In the genomic region with DNA sequence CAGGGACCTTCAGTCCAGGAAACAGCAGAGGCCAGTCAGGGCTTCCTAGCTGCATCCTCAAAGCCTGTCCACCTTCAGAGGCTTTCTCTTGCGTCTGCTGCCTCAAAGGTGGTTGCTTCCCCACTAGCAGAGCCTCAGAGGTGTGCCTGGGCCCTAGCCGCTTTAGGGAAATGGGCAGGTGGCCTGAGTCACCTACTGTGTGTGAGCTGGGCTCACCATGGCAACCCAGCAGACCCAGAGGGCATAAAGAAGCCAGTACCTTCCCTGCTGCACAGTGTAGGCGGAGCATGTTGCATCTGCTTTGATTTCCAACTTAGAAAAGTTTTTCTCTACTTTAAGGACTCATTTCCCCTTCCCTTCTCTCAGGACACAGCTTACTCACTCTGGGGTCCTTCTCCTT, we compare ENCODE assay signal across 11 cellular contexts. TPM values are rescaled to one million over a fixed set of nuclear protein-coding genes. Genes with fewer than 3 reads are reported as not detected.
DNase-seq lines count a peak whose midpoint lies in the region; ATAC-seq and TF ChIP-seq lines count a peak whose summit lies in the region.
"Had no signal": no experiment of that assay in that cellular context is flagged by ENCODE, and none has a peak within 500 bp of the region (broad histone marks: within the 10 kb centered on the region; RNA-seq: fewer than 3 reads in every experiment).

No MANE protein-coding gene starts in this region.

- peaks cover 62% of the 10 kb centered on the region for H3K4me1 Mint-ChIP-seq in activated CD4-positive, alpha-beta T cell treated with anti-CD3 and anti-CD28 coated beads for 36 hours

- TF ChIP-seq CTCF in heart left ventricle (IDR thresholded peaks at IDR 0.05): no peak
- TF ChIP-seq CTCF in foreskin keratinocyte (conservative IDR thresholded peaks at IDR 0.05): no peak

- H3K27ac Mint-ChIP-seq in activated CD4-positive, alpha-beta T cell treated with anti-CD3 and anti-CD28 coated beads for 36 hours: peak overlapping the region; percentile 78

- peak overlapping the region in 9 of 12 donors; percentile 0 to 72 (median 31) for H3K27ac ChIP-seq in heart left ventricle
- no peak overlapping the region for H3K27ac ChIP-seq in foreskin keratinocyte
- peak overlapping the region; percentile 61 for H3K27ac ChIP-seq in thymus (ENCODE audit: low read depth)

- H3K36me3 ChIP-seq in heart left ventricle (peaks cover 0 to 5% (median 0%) of the 10 kb centered on the region in 9 donors), thymus (ENCODE audit: control insufficient read depth, insufficient read depth) (peaks cover 7% of the 10 kb centered on the region)

- CTCF ChIA-PET in activated CD4-positive, alpha-beta T cell treated with anti-CD3 and anti-CD28 coated beads for 36 hours (lab: Charles Lee): interaction anchor here (0.6 to 2.1 kb wide), 4 partner anchors 11 to 141 kb away, joined by 3 to 8 read pairs (median 6); a partner anchor contains a TSS

- POLR2A ChIA-PET in activated CD4-positive, alpha-beta T cell treated with anti-CD3 and anti-CD28 coated beads for 36 hours (lab: Charles Lee): interaction anchor here (0.6 to 2.3 kb wide), 3 partner anchors 11 to 110 kb away, joined by 3 to 23 read pairs (median 5); a partner anchor contains a TSS

- 92 to 97% (median 95%) methylated on average over 2 to 3 of the region's 3 CpGs for WGBS in heart left ventricle, 4 donors
- 92% methylated on average over 3 of the region's 3 CpGs for WGBS in thymus

- H3K36me3 Mint-ChIP-seq in activated CD4-positive, alpha-beta T cell treated with anti-CD3 and anti-CD28 coated beads for 36 hours (ENCODE audit: low read depth): peaks cover 5% of the 10 kb centered on the region

- no peak for DNase-seq in heart left ventricle
- no peak for DNase-seq in cardiac septum (ENCODE audit: low spot score)
- peak; percentile 69 for DNase-seq in activated CD4-positive, alpha-beta T cell treated with anti-CD3 and anti-CD28 coated beads for 36 hours
- peak; percentile 66 to 88 for DNase-seq in foreskin keratinocyte
- DNase-seq in NCI-H1092 (lab: John Stamatoyannopoulos, UW): no peak
- DNase-seq in NCI-H2227 (lab: John Stamatoyannopoulos, UW; ENCODE audit: unreplicated experiment): no peak
- DNase-seq: activated gamma-delta T cell treated with Interleukin-2 at 50 U/mL for 16 hours, left cardiac atrium, small intestine had no signal

- TF ChIP-seq POLR2A in heart left ventricle (IDR thresholded peaks at IDR 0.05): no peak

- H3K27me3 ChIP-seq in heart left ventricle (no peaks in the 10 kb centered on the region), foreskin keratinocyte (no peaks in the 10 kb centered on the region), thymus (ENCODE audit: control insufficient read depth, insufficient read depth) (no peaks in the 10 kb centered on the region)

- H3K4me1 ChIP-seq in heart left ventricle (peaks cover 0 to 96% (median 69%) of the 10 kb centered on the region in 12 donors), foreskin keratinocyte (peaks cover 52% of the 10 kb centered on the region), thymus (ENCODE audit: control insufficient read depth, insufficient read depth, low read length) (peaks cover 16% of the 10 kb centered on the region)

- H3K4me3 ChIP-seq in heart left ventricle (no peak overlapping the region), thymus (ENCODE audit: low read length) (no peak overlapping the region)

- H3K4me3 Mint-ChIP-seq in activated CD4-positive, alpha-beta T cell treated with anti-CD3 and anti-CD28 coated beads for 36 hours: no peak overlapping the region

- H3K27me3 Mint-ChIP-seq in activated CD4-positive, alpha-beta T cell treated with anti-CD3 and anti-CD28 coated beads for 36 hours: no peaks in the 10 kb centered on the region

- ATAC-seq in heart left ventricle (no peak), foreskin keratinocyte (peak; percentile 91), HG03097 (IDR thresholded peaks at IDR 0.05; ENCODE audit: low FRiP score, unreplicated experiment) (no peak)
- peak; percentile 88 for ATAC-seq in activated CD4-positive, alpha-beta T cell treated with anti-CD3 and anti-CD28 coated beads for 36 hours
- ATAC-seq: left cardiac atrium had no signal

- intact Hi-C loops in heart left ventricle (cut with DNase I) (no loop called here), cardiac septum (cut with DNase I) (no loop called here)
- intact Hi-C loops in activated CD4-positive, alpha-beta T cell treated with anti-CD3 and anti-CD28 coated beads for 36 hours (cut with DNase I, micrococcal nuclease): no loop called here

- H3K9me3 Mint-ChIP-seq in activated CD4-positive, alpha-beta T cell treated with anti-CD3 and anti-CD28 coated beads for 36 hours (ENCODE audit: low read depth): no peaks in the 10 kb centered on the region

- H3K9me3 ChIP-seq in heart left ventricle (no peaks in the 10 kb centered on the region), thymus (ENCODE audit: control insufficient read depth) (no peaks in the 10 kb centered on the region)

RNA-seq across cellular contexts. Expression of a gene that starts 12.5 kb away (rescaled TPM):
- total RNA-seq in heart left ventricle (10 to 100 TPM; 11.4 to 44.9 (median 25.3) TPM), cardiac septum (26.1 TPM), foreskin keratinocyte (25.0 and 29.8 TPM in 2 replicates)
- polyA plus RNA-seq in heart left ventricle (10 to 100 TPM in 1 of 2 donors, 1 to 10 TPM in 1; 9.4 to 15.1 TPM), foreskin keratinocyte (40.2 and 44.5 TPM in 2 replicates), thymus (11.1 TPM)
- total RNA-seq in activated CD4-positive, alpha-beta T cell treated with anti-CD3 and anti-CD28 coated beads for 36 hours: 10 to 100 TPM; 15.6 to 20.4 TPM

Comparison
In these comparisons a context has a peak if more than half of its experiments do, and no peak if none do; other contexts are left out.
1. ATAC-seq: peak in activated CD4-positive, alpha-beta T cell treated with anti-CD3 and anti-CD28 coated beads for 36 hours (single experiment) and foreskin keratinocyte (single experiment); none in heart left ventricle (0 of 4) and HG03097 (single experiment).
2. DNase-seq: peak in activated CD4-positive, alpha-beta T cell treated with anti-CD3 and anti-CD28 coated beads for 36 hours (single experiment) and foreskin keratinocyte (2 of 2); none in heart left ventricle (0 of 5), cardiac septum (single experiment), NCI-H1092 (single experiment) and NCI-H2227 (single experiment).